20 cellular contexts compared by ENCODE assay signal in the genomic region with DNA sequence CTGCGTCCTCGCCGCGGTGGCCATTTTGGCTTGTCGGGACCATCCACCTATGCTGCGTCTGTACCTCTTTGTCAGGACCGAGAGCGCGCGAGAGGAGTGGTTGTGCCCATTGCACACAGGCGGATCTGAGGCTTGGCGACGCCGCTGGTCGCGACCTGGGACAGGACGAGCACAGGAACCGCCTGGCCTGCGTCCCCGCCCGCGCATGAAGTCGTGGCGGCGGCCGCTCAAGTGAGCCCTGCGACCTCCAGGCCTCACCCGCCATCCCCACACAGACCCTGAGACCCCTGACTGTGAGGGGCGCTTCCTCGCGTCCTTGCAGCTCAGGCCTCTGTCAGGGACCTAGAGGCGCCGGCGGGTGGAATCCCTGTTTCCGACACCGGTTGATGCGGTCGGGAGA.
"Had no signal": no experiment of that assay in that cellular context is flagged by ENCODE, and none has a peak within 500 bp of the region (broad histone marks: within the 10 kb centered on the region; RNA-seq: fewer than 3 reads in every experiment).

No MANE protein-coding gene starts in this region.

- DNase-seq: activated CD4-positive, alpha-beta memory T cell treated with anti-CD3 and anti-CD28 coated beads for 36 hours; activated CD4-positive, alpha-beta T cell treated with anti-CD3 and anti-CD28 coated beads for 36 hours; activated CD8-positive, alpha-beta memory T cell treated with anti-CD3 and anti-CD28 coated beads, Interleukin-2, amount 10 ng/mL, durations not matched to agents 7 days and 5 days; activated naive CD4-positive, alpha-beta T cell treated with Interleukin-2 at 50 U/mL for 16 hours; activated naive CD8-positive, alpha-beta T cell treated with anti-CD3 and anti-CD28 coated beads, Interleukin-2, amount 50 U/mL, for 24 hours; effector CD8-positive, alpha-beta T cell; esophagus squamous epithelium; left cardiac atrium; retina; stimulated activated CD4-positive, alpha-beta T cell treated with anti-CD3 and anti-CD28 coated beads, Interleukin-2, amount 100 ng/mL, for 24 hours; stimulated activated naive CD8-positive, alpha-beta T cell treated with anti-CD3 and anti-CD28 coated beads, Interleukin-15, Interleukin-2, amounts not matched to agents 100 U/mL and 50 U/mL, for 24 hours; substantia nigra had no signal

- H3K27ac ChIP-seq: ascending aorta, esophagus squamous epithelium, tibial nerve, vagina had no signal

- H3K27me3 ChIP-seq: ascending aorta, esophagus squamous epithelium, tibial nerve, vagina had no signal

- H3K4me1 ChIP-seq: ascending aorta, esophagus squamous epithelium, tibial nerve, vagina had no signal

- ATAC-seq: activated CD4-positive, alpha-beta T cell treated with anti-CD3 and anti-CD28 coated beads for 36 hours; activated CD8-positive, alpha-beta memory T cell treated with anti-CD3 and anti-CD28 coated beads, Interleukin-2, amount 10 ng/mL, durations not matched to agents 7 days and 5 days; activated naive CD8-positive, alpha-beta T cell treated with anti-CD3 and anti-CD28 coated beads, Interleukin-2, amount 50 U/mL, for 24 hours; activated T-helper 17 cell treated with anti-CD3 and anti-CD28 coated beads, Interleukin-2, amount 50 U/mL, for 72 hours; stimulated activated naive CD8-positive, alpha-beta T cell treated with anti-CD3 and anti-CD28 coated beads, Interleukin-15, Interleukin-2, amounts not matched to agents 100 U/mL and 50 U/mL, for 24 hours had no signal

- H3K4me3 ChIP-seq: ascending aorta, esophagus squamous epithelium, tibial nerve had no signal

- H3K4me1 Mint-ChIP-seq: activated naive CD8-positive, alpha-beta T cell treated with anti-CD3 and anti-CD28 coated beads, Interleukin-2, amount 50 U/mL, for 24 hours; activated T-helper 17 cell treated with anti-CD3 and anti-CD28 coated beads, Interleukin-2, amount 50 U/mL, for 72 hours had no signal

- H3K27me3 Mint-ChIP-seq: activated CD4-positive, alpha-beta memory T cell treated with anti-CD3 and anti-CD28 coated beads for 36 hours; activated CD4-positive, alpha-beta T cell treated with anti-CD3 and anti-CD28 coated beads for 36 hours; activated CD8-positive, alpha-beta memory T cell treated with anti-CD3 and anti-CD28 coated beads, Interleukin-2, amount 10 ng/mL, durations not matched to agents 7 days and 5 days; activated naive CD8-positive, alpha-beta T cell treated with anti-CD3 and anti-CD28 coated beads, Interleukin-2, amount 50 U/mL, for 24 hours; activated T-helper 17 cell treated with anti-CD3 and anti-CD28 coated beads, Interleukin-2, amount 50 U/mL, for 72 hours; dendritic cell treated with granulocyte-macrophage colony-stimulating factor and Interleukin-4, amounts not matched to agents 40 ng/mL and 50 ng/mL, for 4 days had no signal

- FAIRE-seq: endothelial cell of umbilical vein, islet of Langerhans, TTC549 had no signal

- H3K27ac Mint-ChIP-seq: activated CD4-positive, alpha-beta memory T cell treated with anti-CD3 and anti-CD28 coated beads for 36 hours; activated CD4-positive, alpha-beta T cell treated with anti-CD3 and anti-CD28 coated beads for 36 hours; activated CD8-positive, alpha-beta memory T cell treated with anti-CD3 and anti-CD28 coated beads, Interleukin-2, amount 10 ng/mL, durations not matched to agents 7 days and 5 days; activated naive CD8-positive, alpha-beta T cell treated with anti-CD3 and anti-CD28 coated beads, Interleukin-2, amount 50 U/mL, for 24 hours; activated T-helper 17 cell treated with anti-CD3 and anti-CD28 coated beads, Interleukin-2, amount 50 U/mL, for 72 hours; dendritic cell treated with granulocyte-macrophage colony-stimulating factor and Interleukin-4, amounts not matched to agents 40 ng/mL and 50 ng/mL, for 4 days had no signal

- H3K4me3 Mint-ChIP-seq: activated CD4-positive, alpha-beta memory T cell treated with anti-CD3 and anti-CD28 coated beads for 36 hours; activated CD4-positive, alpha-beta T cell treated with anti-CD3 and anti-CD28 coated beads for 36 hours; activated CD8-positive, alpha-beta memory T cell treated with anti-CD3 and anti-CD28 coated beads, Interleukin-2, amount 10 ng/mL, durations not matched to agents 7 days and 5 days; activated naive CD8-positive, alpha-beta T cell treated with anti-CD3 and anti-CD28 coated beads, Interleukin-2, amount 50 U/mL, for 24 hours; activated T-helper 17 cell treated with anti-CD3 and anti-CD28 coated beads, Interleukin-2, amount 50 U/mL, for 72 hours; dendritic cell treated with granulocyte-macrophage colony-stimulating factor and Interleukin-4, amounts not matched to agents 40 ng/mL and 50 ng/mL, for 4 days had no signal
